31 cellular contexts compared by ENCODE assay signal in genomic region chr7:77290425-77290824, GRCh38.
"Had no signal": no experiment of that assay in that cellular context is flagged by ENCODE, and none has a peak within 500 bp of the region (broad histone marks: within the 10 kb centered on the region; RNA-seq: fewer than 3 reads in every experiment).

No MANE protein-coding gene starts in this region.

- H3K27ac ChIP-seq: adrenal gland, body of pancreas, brain microvascular endothelial cell, breast epithelium, VCaP had no signal

- H3K27me3 ChIP-seq: adrenal gland, body of pancreas, brain microvascular endothelial cell, breast epithelium had no signal

- H3K4me3 ChIP-seq: adrenal gland, body of pancreas, breast epithelium had no signal

- DNase-seq: activated B cell treated with CpG ODN at 0.5 μM for 24 hours; activated CD4-positive, alpha-beta memory T cell treated with anti-CD3 and anti-CD28 coated beads for 36 hours; activated CD4-positive, alpha-beta T cell treated with anti-CD3 and anti-CD28 coated beads for 4 hours; activated CD4-positive, alpha-beta T cell treated with anti-CD3 and anti-CD28 coated beads, Interleukin-2, amount 10 ng/mL, durations not matched to agents 24 days and 14 days; activated CD4-positive, alpha-beta T cell treated with anti-CD3 and anti-CD28 coated beads, Interleukin-2, amount 50 U/mL, for 1 hour; activated CD4-positive, alpha-beta T cell treated with anti-CD3 and anti-CD28 coated beads, Interleukin-2, amount 50 U/mL, for 4 hours; activated CD4-positive, CD25-positive, alpha-beta regulatory T cell treated with anti-CD3 and anti-CD28 coated beads, Interleukin-2, amount 50 U/mL, for 72 hours; activated CD8-positive, alpha-beta memory T cell treated with anti-CD3 and anti-CD28 coated beads, Interleukin-2, amount 50 U/mL, for 4 hours; activated CD8-positive, alpha-beta T cell treated with anti-CD3 and anti-CD28 coated beads for 36 hours; activated effector memory CD4-positive, alpha-beta T cell treated with anti-CD3 and anti-CD28 coated beads, Interleukin-2, amount 50 U/mL, for 16 hours; activated gamma-delta T cell treated with Interleukin-2 at 50 U/mL for 16 hours; activated naive CD4-positive, alpha-beta T cell; activated naive CD4-positive, alpha-beta T cell treated with anti-CD3 and anti-CD28 coated beads for 36 hours; activated naive CD4-positive, alpha-beta T cell treated with anti-CD3 and anti-CD28 coated beads, Interleukin-2, amount 50 U/mL, for 16 hours; activated naive CD8-positive, alpha-beta T cell treated with anti-CD3 and anti-CD28 coated beads for 36 hours; activated T-cell treated with anti-CD3 and anti-CD28 coated beads for 4 hours; activated T-cell treated with anti-CD3 and anti-CD28 coated beads, Interleukin-2, amount 50 U/mL, for 1 hour; activated T-cell treated with anti-CD3 and anti-CD28 coated beads, Interleukin-2, amount 50 U/mL, for 4 hours; activated T-cell treated with anti-CD3 and anti-CD28 coated beads, Interleukin-2, amount 50 U/mL, for 72 hours; adrenal gland; amniotic stem cell; aorta; body of pancreas; brain microvascular endothelial cell; central memory CD4-positive, alpha-beta T cell; T-helper 2 cell; T-helper 9 cell had no signal

- ATAC-seq: activated CD8-positive, alpha-beta T cell treated with anti-CD3 and anti-CD28 coated beads for 36 hours; activated naive CD4-positive, alpha-beta T cell treated with anti-CD3 and anti-CD28 coated beads, Interleukin-2, amount 50 U/mL, for 72 hours; activated T-cell treated with anti-CD3 and anti-CD28 coated beads, Interleukin-2, amount 50 U/mL, for 4 hours; activated T-cell treated with anti-CD3 and anti-CD28 coated beads, Interleukin-2, amount 50 U/mL, for 72 hours; activated T-helper 17 cell treated with anti-CD3 and anti-CD28 coated beads, Interleukin-2, amount 50 U/mL, for 72 hours; body of pancreas had no signal

- H3K9me3 ChIP-seq: adrenal gland, body of pancreas, breast epithelium had no signal

- H3K4me1 ChIP-seq: adrenal gland, body of pancreas, breast epithelium had no signal

- H3K36me3 ChIP-seq: adrenal gland, brain microvascular endothelial cell, breast epithelium had no signal
